Comparison of ENCODE assay signal across 21 cellular contexts in the genomic region with DNA sequence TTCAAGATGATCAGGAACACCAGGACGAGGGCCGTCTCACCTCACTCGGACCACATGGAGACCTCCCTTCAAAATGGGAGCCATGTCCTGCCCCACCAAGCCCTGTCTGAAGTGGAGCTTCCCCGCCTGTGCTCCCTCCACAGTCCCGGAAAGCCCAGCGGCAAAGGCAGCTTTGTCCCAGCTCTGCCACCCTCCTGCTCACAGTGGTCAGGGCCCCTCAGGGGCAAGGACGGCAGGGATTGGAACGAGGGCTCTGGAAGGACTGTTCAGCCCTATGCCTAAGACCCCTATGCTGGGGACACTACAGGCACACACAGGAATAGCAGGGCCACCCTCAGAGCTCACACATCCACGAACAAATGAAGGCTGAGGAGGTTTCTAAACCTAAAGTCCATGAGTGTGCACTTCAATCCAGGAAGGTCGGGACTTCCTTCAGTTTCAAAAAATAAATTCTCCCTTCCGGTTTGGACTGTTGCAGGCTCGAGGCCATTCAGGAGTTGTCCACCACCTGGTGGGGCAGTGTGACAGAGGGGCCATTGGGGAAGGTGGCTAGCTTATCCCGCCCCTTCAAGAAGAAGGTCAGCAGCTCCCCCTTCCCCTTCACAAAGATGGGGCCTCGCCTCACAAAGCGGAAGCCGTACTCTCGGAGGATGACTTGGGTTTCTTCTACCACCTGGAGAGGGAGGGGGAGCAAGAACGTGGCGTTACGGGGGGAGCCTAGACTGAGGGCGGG. TPM values are rescaled to one million over a fixed set of nuclear protein-coding genes. Genes with fewer than 3 reads are reported as not detected.
DNase-seq lines count a peak whose midpoint lies in the region; ATAC-seq, FAIRE-seq and TF ChIP-seq lines count a peak whose summit lies in the region.
"Had no signal": no experiment of that assay in that cellular context is flagged by ENCODE, and none has a peak within 500 bp of the region (broad histone marks: within the 10 kb centered on the region; RNA-seq: fewer than 3 reads in every experiment).

No MANE protein-coding gene starts in this region.

- no peaks in the 10 kb centered on the region for H3K27me3 Mint-ChIP-seq in chondrocyte (ENCODE audit: low read depth)

- ATAC-seq in HG03175 (IDR thresholded peaks at IDR 0.05; ENCODE audit: unreplicated experiment): no peak
- ATAC-seq: Panc1 had no signal

- H3K4me2 ChIP-seq in BLaER1 treated with 17β-estradiol and CSF1 and Interleukin-3, amounts not matched to agents 10 nM and 100 nM: peak overlapping the region in 4 of 11 experiments; percentile 54 to 68 (median 60); a peak in 8 of 22 replicates
- H3K4me2 ChIP-seq in osteoblast (ENCODE audit: insufficient read depth, low read length): no peak overlapping the region
- H3K4me2 ChIP-seq: KMS-11 had no signal

- no peak overlapping the region for H3K4me3 ChIP-seq in BLaER1 treated with 17β-estradiol and CSF1 and Interleukin-3, amounts not matched to agents 10 nM and 100 nM
- H3K4me3 ChIP-seq in osteoblast (ENCODE audit: insufficient read depth, low read length): no peak overlapping the region
- H3K4me3 ChIP-seq: heart right ventricle had no signal

- H3K9me3 Mint-ChIP-seq in chondrocyte (ENCODE audit: low read depth): no peaks in the 10 kb centered on the region
- H3K9me3 Mint-ChIP-seq: activated T-cell treated with anti-CD3 and anti-CD28 coated beads, Interleukin-2, amount 50 U/mL, for 4 hours had no signal

- no peak overlapping the region for H3K4me3 Mint-ChIP-seq in chondrocyte (ENCODE audit: unreplicated experiment)
- H3K4me3 Mint-ChIP-seq: activated T-cell treated with anti-CD3 and anti-CD28 coated beads, Interleukin-2, amount 50 U/mL, for 4 hours had no signal

- peak; percentile 27 for TF ChIP-seq POLR2A in GM19193 (IDR thresholded peaks at IDR 0.05; ENCODE audit: extremely low read depth, insufficient read depth, insufficient read length)

- peaks cover 6 to 36% (median 18%) of the 10 kb centered on the region in 10 experiments; a peak in 18 of 20 replicates for H3K4me1 ChIP-seq in BLaER1 treated with 17β-estradiol and CSF1 and Interleukin-3, amounts not matched to agents 10 nM and 100 nM
- peaks cover 22% of the 10 kb centered on the region for H3K4me1 ChIP-seq in osteoblast (ENCODE audit: insufficient read depth, low read length)

- DNase-seq in chondrocyte (ENCODE audit: low spot score): peak; percentile 81
- DNase-seq in osteoblast (ENCODE audit: insufficient read length, low spot score, missing footprints): peak; percentile 3
- no peak for DNase-seq in HTR-8/SVneo (ENCODE audit: insufficient read length, low spot score)
- no peak for DNase-seq in NCI-H146 (lab: John Stamatoyannopoulos, UW)
- DNase-seq: activated CD4-positive, alpha-beta T cell treated with anti-CD3 and anti-CD28 coated beads for 1 hour; activated T-cell treated with anti-CD3 and anti-CD28 coated beads, Interleukin-2, amount 50 U/mL, for 4 hours; caudate nucleus; effector memory CD4-positive, alpha-beta T cell; GOT3; heart right ventricle; NCI-H1092; NCI-H82; T1000 had no signal

- H3K36me3 Mint-ChIP-seq in chondrocyte (ENCODE audit: low read depth): peaks cover 21% of the 10 kb centered on the region

- no peak overlapping the region for H3K27ac Mint-ChIP-seq in chondrocyte (ENCODE audit: unreplicated experiment)

- H3K9ac ChIP-seq in BLaER1 treated with 17β-estradiol and CSF1 and Interleukin-3, amounts not matched to agents 10 nM and 100 nM: no peak overlapping the region
- H3K9ac ChIP-seq: KMS-11 had no signal

- H3K27ac ChIP-seq in BLaER1 treated with 17β-estradiol and CSF1 and Interleukin-3, amounts not matched to agents 10 nM and 100 nM: peak overlapping the region in 7 of 11 experiments; percentile 7 to 61 (median 41); a peak in 7 of 22 replicates
- peak overlapping the region; percentile 48 for H3K27ac ChIP-seq in osteoblast (ENCODE audit: low read depth, low read length)
- H3K27ac ChIP-seq: heart right ventricle, HL-60, neutrophil had no signal

- no peaks in the 10 kb centered on the region for H3K27me3 ChIP-seq in BLaER1 treated with 17β-estradiol and CSF1 and Interleukin-3, amounts not matched to agents 10 nM and 100 nM
- H3K27me3 ChIP-seq in osteoblast (ENCODE audit: insufficient read depth, low read length): no peaks in the 10 kb centered on the region
- H3K27me3 ChIP-seq: heart right ventricle, neutrophil had no signal

- H3K4me1 Mint-ChIP-seq in chondrocyte (ENCODE audit: low read depth): peaks cover 14% of the 10 kb centered on the region

- no peak overlapping the region for H2AFZ ChIP-seq in osteoblast (ENCODE audit: low read length)

- FAIRE-seq in HTR-8/SVneo (lab: Jason Lieb, UNC): no peak
- FAIRE-seq: islet of Langerhans had no signal

- TF ChIP-seq CTCF in chondrocyte (IDR thresholded peaks at IDR 0.05) (no peak), osteoblast (IDR thresholded peaks at IDR 0.05; ENCODE audit: extremely low read depth, low read depth, low read length) (no peak)

- no peaks in the 10 kb centered on the region for H3K9me3 ChIP-seq in BLaER1 treated with 17β-estradiol and CSF1 and Interleukin-3, amounts not matched to agents 10 nM and 100 nM (replicated peaks in 1 of 11)
- H3K9me3 ChIP-seq in osteoblast (ENCODE audit: low read depth, low read length): no peaks in the 10 kb centered on the region
- H3K9me3 ChIP-seq: heart right ventricle, neutrophil had no signal

- peaks cover 14% of the 10 kb centered on the region for H3K79me2 ChIP-seq in osteoblast (ENCODE audit: insufficient read depth, low read length)

- H4K20me1 ChIP-seq in BLaER1 treated with 17β-estradiol and CSF1 and Interleukin-3, amounts not matched to agents 10 nM and 100 nM: peaks cover 0 to 10% (median 0%) of the 10 kb centered on the region in 11 experiments; a peak in 5 of 22 replicates
- no peaks in the 10 kb centered on the region for H4K20me1 ChIP-seq in osteoblast (ENCODE audit: insufficient read depth, low read length)

- peaks cover 72 to 100% (median 98%) of the 10 kb centered on the region in 11 experiments for H3K36me3 ChIP-seq in BLaER1 treated with 17β-estradiol and CSF1 and Interleukin-3, amounts not matched to agents 10 nM and 100 nM
- peaks cover 55% of the 10 kb centered on the region for H3K36me3 ChIP-seq in osteoblast (ENCODE audit: insufficient read depth, low read length)

RNA-seq across cellular contexts. Expression of a gene that starts 26.4 kb away (rescaled TPM):
- total RNA-seq in chondrocyte (10.6 to 17.8 TPM (median 10.9 TPM) in 3 replicates), osteoblast (8.0 and 9.1 TPM in 2 replicates)

RNA-seq across cellular contexts. Expression of a gene that starts 26.4 kb away (rescaled TPM):
- total RNA-seq in chondrocyte (31.0 to 32.5 TPM (median 32.0 TPM) in 3 replicates), osteoblast (21.5 and 25.0 TPM in 2 replicates)

Comparison
In these comparisons a context has a peak if more than half of its experiments do, and no peak if none do; other contexts are left out.
1. DNase-seq: peak in chondrocyte (single experiment) and osteoblast (single experiment); none in HTR-8/SVneo (single experiment) and NCI-H146 (single experiment).